ENCODE assay signal across 10 cellular contexts in genomic region chr1:158998037-158998780, GRCh38. TPM values are rescaled to one million over a fixed set of nuclear protein-coding genes. Genes with fewer than 3 reads are reported as not detected.
DNase-seq lines count a peak whose midpoint lies in the region; ATAC-seq and TF ChIP-seq lines count a peak whose summit lies in the region.
"Had no signal": no experiment of that assay in that cellular context is flagged by ENCODE, and none has a peak within 500 bp of the region (broad histone marks: within the 10 kb centered on the region; RNA-seq: fewer than 3 reads in every experiment).

No MANE protein-coding gene starts in this region.

- H3K9me3 Mint-ChIP-seq in stimulated activated naive CD8-positive, alpha-beta T cell treated with anti-CD3 and anti-CD28 coated beads, Interleukin-15, Interleukin-2, amounts not matched to agents 100 ng/mL and 50 ng/mL, for 24 hours = peaks cover 10% of the 10 kb centered on the region
- no peaks in the 10 kb centered on the region for H3K9me3 Mint-ChIP-seq in activated T-helper 17 cell treated with anti-CD3 and anti-CD28 coated beads, Interleukin-2, amount 50 U/mL, for 72 hours
- H3K9me3 Mint-ChIP-seq in mesothelial cell of epicardium = no peaks in the 10 kb centered on the region
- H3K9me3 Mint-ChIP-seq: H9 had no signal

- in situ Hi-C loops in brain microvascular endothelial cell (cut with HindIII; ENCODE audit: low pct_ligation_motif_present, low sequenced_read_pairs) = no loop called here

- ATAC-seq in stimulated activated naive CD8-positive, alpha-beta T cell treated with anti-CD3 and anti-CD28 coated beads, Interleukin-15, Interleukin-2, amounts not matched to agents 100 U/mL and 50 U/mL, for 24 hours = no peak
- ATAC-seq in activated T-helper 17 cell treated with anti-CD3 and anti-CD28 coated beads, Interleukin-2, amount 50 U/mL, for 72 hours (replicated peaks) = peak; percentile 79

- no peaks in the 10 kb centered on the region for H3K27me3 ChIP-seq in brain microvascular endothelial cell (replicated peaks)

- H3K36me3 ChIP-seq in brain microvascular endothelial cell (replicated peaks) = no peaks in the 10 kb centered on the region

- peaks cover 37% of the 10 kb centered on the region for H3K36me3 Mint-ChIP-seq in stimulated activated naive CD8-positive, alpha-beta T cell treated with anti-CD3 and anti-CD28 coated beads, Interleukin-15, Interleukin-2, amounts not matched to agents 100 ng/mL and 50 ng/mL, for 24 hours (ENCODE audit: low read depth)
- H3K36me3 Mint-ChIP-seq in activated T-helper 17 cell treated with anti-CD3 and anti-CD28 coated beads, Interleukin-2, amount 50 U/mL, for 72 hours (ENCODE audit: low read depth) = peaks cover 13% of the 10 kb centered on the region
- no peaks in the 10 kb centered on the region for H3K36me3 Mint-ChIP-seq in mesothelial cell of epicardium

- no peak for DNase-seq in stimulated activated naive CD8-positive, alpha-beta T cell treated with anti-CD3 and anti-CD28 coated beads, Interleukin-15, Interleukin-2, amounts not matched to agents 100 U/mL and 50 U/mL, for 24 hours
- DNase-seq in mesothelial cell of epicardium (ENCODE audit: low spot score in 2 of 2, unreplicated experiment in 2 of 2) (no peak), brain microvascular endothelial cell (no peak), HCEC 1CT (no peak), activated gamma-delta T cell (lab: John Stamatoyannopoulos, UW) (no peak), D341Med (ENCODE audit: low spot score) (no peak)
- DNase-seq: H9, NCI-H226 had no signal

- H3K4me3 Mint-ChIP-seq in stimulated activated naive CD8-positive, alpha-beta T cell treated with anti-CD3 and anti-CD28 coated beads, Interleukin-15, Interleukin-2, amounts not matched to agents 100 ng/mL and 50 ng/mL, for 24 hours = peak overlapping the region; percentile 3
- H3K4me3 Mint-ChIP-seq in activated T-helper 17 cell treated with anti-CD3 and anti-CD28 coated beads, Interleukin-2, amount 50 U/mL, for 72 hours = peak overlapping the region; percentile 54
- H3K4me3 Mint-ChIP-seq in mesothelial cell of epicardium = peak overlapping the region; percentile 79

- H3K27ac Mint-ChIP-seq in stimulated activated naive CD8-positive, alpha-beta T cell treated with anti-CD3 and anti-CD28 coated beads, Interleukin-15, Interleukin-2, amounts not matched to agents 100 ng/mL and 50 ng/mL, for 24 hours = no peak overlapping the region
- H3K27ac Mint-ChIP-seq in activated T-helper 17 cell treated with anti-CD3 and anti-CD28 coated beads, Interleukin-2, amount 50 U/mL, for 72 hours = peak overlapping the region; percentile 6
- H3K27ac Mint-ChIP-seq in mesothelial cell of epicardium = no peak overlapping the region

- peaks cover 36% of the 10 kb centered on the region for H3K4me1 Mint-ChIP-seq in stimulated activated naive CD8-positive, alpha-beta T cell treated with anti-CD3 and anti-CD28 coated beads, Interleukin-15, Interleukin-2, amounts not matched to agents 100 ng/mL and 50 ng/mL, for 24 hours (ENCODE audit: low read depth)
- H3K4me1 Mint-ChIP-seq in activated T-helper 17 cell treated with anti-CD3 and anti-CD28 coated beads, Interleukin-2, amount 50 U/mL, for 72 hours = peaks cover 14% of the 10 kb centered on the region
- peaks cover 21% of the 10 kb centered on the region for H3K4me1 Mint-ChIP-seq in mesothelial cell of epicardium

- TF ChIP-seq CTCF in mesothelial cell of epicardium (IDR thresholded peaks at IDR 0.05; ENCODE audit: unreplicated experiment) = no peak
- TF ChIP-seq CTCF in brain microvascular endothelial cell (IDR thresholded peaks at IDR 0.05; ENCODE audit: low read depth, low read length, missing control alignments) = no peak

- H3K27ac ChIP-seq in brain microvascular endothelial cell = no peak overlapping the region

- no peak overlapping the region for H3K4me3 ChIP-seq in brain microvascular endothelial cell (ENCODE audit: low read depth, low read length)

- no peaks in the 10 kb centered on the region for H3K27me3 Mint-ChIP-seq in stimulated activated naive CD8-positive, alpha-beta T cell treated with anti-CD3 and anti-CD28 coated beads, Interleukin-15, Interleukin-2, amounts not matched to agents 100 ng/mL and 50 ng/mL, for 24 hours
- no peaks in the 10 kb centered on the region for H3K27me3 Mint-ChIP-seq in activated T-helper 17 cell treated with anti-CD3 and anti-CD28 coated beads, Interleukin-2, amount 50 U/mL, for 72 hours
- no peaks in the 10 kb centered on the region for H3K27me3 Mint-ChIP-seq in mesothelial cell of epicardium (ENCODE audit: low read depth)

RNA-seq across cellular contexts. Expression of gene IFI16, which starts 11.5 kb away (rescaled TPM):
- total RNA-seq in activated T-helper 17 cell treated with anti-CD3 and anti-CD28 coated beads, Interleukin-2, amount 50 U/mL, for 72 hours = 100 to 1,000 TPM; 187 to 217 TPM
- 83.8 to 87.3 TPM (median 83.9 TPM) in 3 replicates for total RNA-seq in mesothelial cell of epicardium

Comparison
In these comparisons a context has a peak if more than half of its experiments do, and no peak if none do; other contexts are left out.
1. H3K4me3 Mint-ChIP-seq: peak in every context shown above with its lines; median percentile 79 in mesothelial cell of epicardium; 54 in activated T-helper 17 cell treated with anti-CD3 and anti-CD28 coated beads, Interleukin-2, amount 50 U/mL, for 72 hours; 3 in stimulated activated naive CD8-positive, alpha-beta T cell treated with anti-CD3 and anti-CD28 coated beads, Interleukin-15, Interleukin-2, amounts not matched to agents 100 ng/mL and 50 ng/mL, for 24 hours.